ENCODE assay signal across 10 cellular contexts in the genomic region with DNA sequence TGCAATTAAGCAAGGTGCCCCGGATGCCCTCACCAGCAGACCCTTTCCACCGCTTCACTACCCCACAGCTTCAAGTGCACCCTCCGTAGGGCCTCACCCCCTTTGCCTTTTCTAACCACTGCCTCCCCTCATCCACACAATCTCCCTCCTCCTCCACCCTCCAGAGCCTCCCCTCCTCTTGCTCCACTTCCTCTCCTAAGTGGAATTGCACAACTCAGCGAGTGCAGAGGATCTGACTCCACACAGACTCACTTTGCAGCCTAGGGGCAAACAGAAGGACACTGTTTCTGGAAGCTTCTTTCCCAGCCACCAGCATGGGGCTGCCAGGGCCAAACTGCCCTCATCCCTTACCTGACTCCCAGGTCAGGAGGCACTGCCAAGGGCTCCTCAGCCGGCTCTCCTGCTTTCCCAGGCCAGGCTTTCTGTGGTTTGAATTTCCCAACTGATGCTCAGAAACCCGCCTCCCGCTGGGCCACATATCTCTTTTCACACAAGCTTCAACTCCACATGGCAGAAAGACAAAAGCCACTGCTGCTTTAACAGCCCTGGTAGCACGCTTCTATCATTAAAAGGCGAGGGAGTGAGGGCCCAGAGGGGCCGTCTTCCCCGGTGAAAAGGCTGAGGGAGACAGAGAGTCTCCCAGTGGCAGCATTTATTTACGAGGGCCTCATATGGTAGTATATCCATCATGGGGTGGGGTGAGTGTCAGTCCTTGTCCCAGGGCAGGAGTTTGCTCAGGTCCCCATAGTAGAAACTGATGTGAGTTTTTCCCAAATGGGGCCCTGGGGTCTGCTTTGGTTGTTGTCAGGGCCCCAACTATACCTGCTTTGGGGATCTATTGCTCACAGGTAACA.
DNase-seq lines count a peak whose midpoint lies in the region; ATAC-seq and TF ChIP-seq lines count a peak whose summit lies in the region.
"Had no signal": no experiment of that assay in that cellular context is flagged by ENCODE, and none has a peak within 500 bp of the region (broad histone marks: within the 10 kb centered on the region; RNA-seq: fewer than 3 reads in every experiment).

No MANE protein-coding gene starts in this region.

- H3K36me3 Mint-ChIP-seq in WTC11, result no peaks in the 10 kb centered on the region
- no peaks in the 10 kb centered on the region for H3K36me3 Mint-ChIP-seq in activated CD4-positive, alpha-beta T cell treated with anti-CD3 and anti-CD28 coated beads, Interleukin-2, amount 10 ng/mL, durations not matched to agents 7 days and 5 days (ENCODE audit: low read depth)

- ATAC-seq in WTC11 (no peak), thoracic aorta (ENCODE audit: insufficient number of reproducible peaks, low FRiP score, low read depth) (no peak), GM18909 (IDR thresholded peaks at IDR 0.05; ENCODE audit: poor library complexity, unreplicated experiment) (no peak)

- H3K27me3 ChIP-seq in right atrium auricular region (no peaks in the 10 kb centered on the region), thoracic aorta (replicated peaks; ENCODE audit: insufficient read depth) (no peaks in the 10 kb centered on the region)

- no peaks in the 10 kb centered on the region; the same call in 1 of the 2 replicates for H3K27me3 Mint-ChIP-seq in WTC11 (ENCODE audit: low read depth)
- peaks cover 7% of the 10 kb centered on the region for H3K27me3 Mint-ChIP-seq in activated CD4-positive, alpha-beta T cell treated with anti-CD3 and anti-CD28 coated beads, Interleukin-2, amount 10 ng/mL, durations not matched to agents 7 days and 5 days

- no peaks in the 10 kb centered on the region for H3K36me3 ChIP-seq in right atrium auricular region
- no peaks in the 10 kb centered on the region for H3K36me3 ChIP-seq in thoracic aorta

- no peak for TF ChIP-seq CTCF in WTC11 (IDR thresholded peaks at IDR 0.05)
- TF ChIP-seq CTCF in right atrium auricular region (IDR thresholded peaks at IDR 0.05), result no peak
- no peak for TF ChIP-seq CTCF in thoracic aorta (IDR thresholded peaks at IDR 0.05)

- no peak overlapping the region for H3K27ac Mint-ChIP-seq in WTC11
- no peak overlapping the region for H3K27ac Mint-ChIP-seq in activated CD4-positive, alpha-beta T cell treated with anti-CD3 and anti-CD28 coated beads, Interleukin-2, amount 10 ng/mL, durations not matched to agents 7 days and 5 days
- H3K27ac Mint-ChIP-seq: progenitor cell of endocrine pancreas had no signal

- peaks cover 0 to 43% of the 10 kb centered on the region in 2 donors for H3K4me1 ChIP-seq in right atrium auricular region
- H3K4me1 ChIP-seq in thoracic aorta (ENCODE audit: control insufficient read depth in 1 of 2, low read depth in 2 of 2), result peaks cover 24 to 36% of the 10 kb centered on the region in 2 donors

- POLR2A ChIA-PET in WTC11 (lab: Charles Lee), result no interaction called here
- POLR2A ChIA-PET in activated CD4-positive, alpha-beta T cell treated with anti-CD3 and anti-CD28 coated beads, Interleukin-2, amount 10 ng/mL, durations not matched to agents 7 days and 5 days (lab: Charles Lee), result no interaction called here

- no peaks in the 10 kb centered on the region for H3K9me3 ChIP-seq in right atrium auricular region
- H3K9me3 ChIP-seq in thoracic aorta, result no peaks in the 10 kb centered on the region

- no peaks in the 10 kb centered on the region for H3K9me3 Mint-ChIP-seq in WTC11
- no peaks in the 10 kb centered on the region for H3K9me3 Mint-ChIP-seq in activated CD4-positive, alpha-beta T cell treated with anti-CD3 and anti-CD28 coated beads, Interleukin-2, amount 10 ng/mL, durations not matched to agents 7 days and 5 days

- peaks cover 19% of the 10 kb centered on the region; the same call in 1 of the 2 replicates for H3K4me1 Mint-ChIP-seq in WTC11
- H3K4me1 Mint-ChIP-seq in activated CD4-positive, alpha-beta T cell treated with anti-CD3 and anti-CD28 coated beads, Interleukin-2, amount 10 ng/mL, durations not matched to agents 7 days and 5 days, result peaks cover 18% of the 10 kb centered on the region

- in situ Hi-C loops in KBM-7 (cut with MboI; ENCODE audit: low pct_unique_long_range_greater_than_20kb, low sequenced_read_pairs), result no loop called here

- H3K27ac ChIP-seq in right atrium auricular region (peak overlapping the region; percentile 65 to 77), thoracic aorta (peak overlapping the region; percentile 21 to 45)

- CTCF ChIA-PET in WTC11 (lab: Charles Lee), result interaction anchor here (0.7 to 2.4 kb wide), 2 partner anchors 17 to 156 kb away, joined by 4 to 8 read pairs; no protein-coding TSS in a partner anchor
- CTCF ChIA-PET in activated CD4-positive, alpha-beta T cell treated with anti-CD3 and anti-CD28 coated beads, Interleukin-2, amount 10 ng/mL, durations not matched to agents 7 days and 5 days (lab: Charles Lee), result interaction anchor here (0.9 to 2.4 kb wide), 9 partner anchors 11 to 197 kb away, joined by 3 to 8 read pairs (median 3); no protein-coding TSS in a partner anchor

- H3K4me3 ChIP-seq in right atrium auricular region (no peak overlapping the region), thoracic aorta (no peak overlapping the region)

- H3K4me3 Mint-ChIP-seq in WTC11, result no peak overlapping the region
- no peak overlapping the region for H3K4me3 Mint-ChIP-seq in activated CD4-positive, alpha-beta T cell treated with anti-CD3 and anti-CD28 coated beads, Interleukin-2, amount 10 ng/mL, durations not matched to agents 7 days and 5 days

- DNase-seq in KBM-7, result peak; percentile 85
- DNase-seq in WTC11 (ENCODE audit: low spot score), result no peak
- DNase-seq in right atrium auricular region (ENCODE audit: low spot score), result no peak
- DNase-seq in thoracic aorta (ENCODE audit: low spot score), result peak; percentile 15
- no peak for DNase-seq in activated CD4-positive, alpha-beta T cell treated with anti-CD3 and anti-CD28 coated beads, Interleukin-2, amount 10 ng/mL, durations not matched to agents 7 days and 5 days
- DNase-seq in stimulated activated naive CD4-positive, alpha-beta T cell (lab: John Stamatoyannopoulos, UW), result no peak
- no peak for DNase-seq in NCI-H1436 (lab: John Stamatoyannopoulos, UW)
- DNase-seq: activated naive CD4-positive, alpha-beta T cell treated with Interleukin-2 at 50 U/mL for 16 hours had no signal

TF ChIP-seq in WTC11, 78 proteins besides CTCF, POLR2A, EP300 and RAD21:
- TF ChIP-seq ZBTB21 (CRISPR knock-in tag; IDR thresholded peaks at IDR 0.05; ENCODE audit: borderline replicate concordance) (no peak), HMGA2 (CRISPR knock-in tag; IDR thresholded peaks at IDR 0.05) (no peak), RELA (CRISPR knock-in tag; IDR thresholded peaks at IDR 0.05; ENCODE audit: borderline replicate concordance) (no peak), JAZF1 (CRISPR knock-in tag; IDR thresholded peaks at IDR 0.05) (no peak), GABPB1 (CRISPR knock-in tag; IDR thresholded peaks at IDR 0.05) (peak; percentile 65)

Comparison
In these comparisons a context has a peak if more than half of its experiments do, and no peak if none do; other contexts are left out.
1. DNase-seq: peak in KBM-7 (single experiment) and thoracic aorta (single experiment); none in WTC11 (single experiment), right atrium auricular region (single experiment), activated CD4-positive, alpha-beta T cell treated with anti-CD3 and anti-CD28 coated beads, Interleukin-2, amount 10 ng/mL, durations not matched to agents 7 days and 5 days (single experiment), stimulated activated naive CD4-positive, alpha-beta T cell (0 of 6) and NCI-H1436 (single experiment).